ENCODE assay signal across 31 cellular contexts in genomic region chr10:56902554-56902953, GRCh38.
"Had no signal": no experiment of that assay in that cellular context is flagged by ENCODE, and none has a peak within 500 bp of the region (broad histone marks: within the 10 kb centered on the region; RNA-seq: fewer than 3 reads in every experiment).

No MANE protein-coding gene starts in this region.

- H3K4me1 Mint-ChIP-seq: natural killer cell; nephron; neural progenitor cell; stimulated activated naive CD8-positive, alpha-beta T cell treated with anti-CD3 and anti-CD28 coated beads, Interleukin-15, amount 100 ng/mL, for 72 hours had no signal

- H3K27me3 ChIP-seq: neural progenitor cell, ovary, spleen, suprapubic skin, testis, tibial artery, transverse colon, upper lobe of right lung, uterus had no signal

- H2AFZ ChIP-seq: neural progenitor cell, parathyroid adenoma had no signal

- ATAC-seq: natural killer cell; psoas muscle; right cardiac atrium; sciatic nerve; stimulated activated memory B cell treated with anti-CD40 and anti-IgM and Interleukin-4, amounts not matched to agents 10 μg/mL and 1 μg/mL and 100 μg/mL, for 72 hours; stimulated activated naive CD8-positive, alpha-beta T cell treated with anti-CD3 and anti-CD28 coated beads, Interleukin-15, amount 100 ng/mL, for 72 hours; stimulated activated naive CD8-positive, alpha-beta T cell treated with anti-CD3 and anti-CD28 coated beads, Interleukin-15, Interleukin-2, amounts not matched to agents 100 U/mL and 50 U/mL, for 24 hours; upper lobe of right lung had no signal

- H3K9ac ChIP-seq: neural progenitor cell, parathyroid adenoma had no signal

- H3K9me3 Mint-ChIP-seq: nephron; neural progenitor cell; stimulated activated memory B cell treated with anti-CD40 and anti-IgM and Interleukin-4, amounts not matched to agents 10 μg/mL and 1 μg/mL and 100 μg/mL, for 72 hours; stimulated activated naive CD8-positive, alpha-beta T cell treated with anti-CD3 and anti-CD28 coated beads, Interleukin-15, amount 100 ng/mL, for 72 hours; type B pancreatic cell had no signal

- H3K4me3 Mint-ChIP-seq: natural killer cell; nephron; neural progenitor cell; stimulated activated memory B cell treated with anti-CD40 and anti-IgM and Interleukin-4, amounts not matched to agents 10 μg/mL and 1 μg/mL and 100 μg/mL, for 72 hours; stimulated activated naive CD8-positive, alpha-beta T cell treated with anti-CD3 and anti-CD28 coated beads, Interleukin-15, amount 100 ng/mL, for 72 hours; type B pancreatic cell had no signal

- H3K4me1 ChIP-seq: neural progenitor cell, parathyroid adenoma, psoas muscle, spleen, suprapubic skin, testis, tibial artery, transverse colon, upper lobe of right lung, uterus had no signal

- H3K36me3 ChIP-seq: neural progenitor cell, ovary, spleen, suprapubic skin, tibial artery, transverse colon, upper lobe of right lung, uterus had no signal

- H3K27me3 Mint-ChIP-seq: progenitor cell of endocrine pancreas; stimulated activated memory B cell treated with anti-CD40 and anti-IgM and Interleukin-4, amounts not matched to agents 10 μg/mL and 1 μg/mL and 100 μg/mL, for 72 hours; stimulated activated naive CD8-positive, alpha-beta T cell treated with anti-CD3 and anti-CD28 coated beads, Interleukin-15, amount 100 ng/mL, for 72 hours; type B pancreatic cell had no signal

- H3K4me2 ChIP-seq: neural progenitor cell, smooth muscle cell had no signal

- DNase-seq: natural killer cell; occipital lobe; ovary; posterior cingulate gyrus; psoas muscle; right cardiac atrium; spleen; stimulated activated CD4-positive, alpha-beta T cell treated with anti-CD3 and anti-CD28 coated beads, Interleukin-12 subunit alpha, Interleukin-12 subunit beta, amount 100 ng/mL, for 4 hours; stimulated activated CD4-positive, alpha-beta T cell treated with anti-CD3 and anti-CD28 coated beads, Interleukin-1b, Interleukin-23, amount 100 ng/mL, for 48 hours; stimulated activated CD4-positive, alpha-beta T cell treated with anti-CD3 and anti-CD28 coated beads, Interleukin-4, amount 100 ng/mL, for 1 hour; stimulated activated CD4-positive, alpha-beta T cell treated with anti-CD3 and anti-CD28 coated beads, Interleukin-4, amount 100 ng/mL, for 4 hours; stimulated activated CD8-positive, alpha-beta memory T cell treated with anti-CD3 and anti-CD28 coated beads, Interleukin-4, amount 100 ng/mL, for 48 hours; stimulated activated naive CD4-positive, alpha-beta T cell; stimulated activated naive CD8-positive, alpha-beta T cell treated with anti-CD3 and anti-CD28 coated beads, Interleukin-15, amount 100 ng/mL, for 72 hours; stimulated activated naive CD8-positive, alpha-beta T cell treated with anti-CD3 and anti-CD28 coated beads, Interleukin-15, Interleukin-2, amounts not matched to agents 100 U/mL and 50 U/mL, for 24 hours; substantia nigra; testis; tibial artery; transverse colon; upper lobe of right lung; uterus had no signal

- H3K9me3 ChIP-seq: ovary, psoas muscle, spleen, suprapubic skin, testis, tibial artery, transverse colon, upper lobe of right lung, uterus had no signal

- H3K36me3 Mint-ChIP-seq: natural killer cell; neural progenitor cell; stimulated activated memory B cell treated with anti-CD40 and anti-IgM and Interleukin-4, amounts not matched to agents 10 μg/mL and 1 μg/mL and 100 μg/mL, for 72 hours; type B pancreatic cell had no signal

- H3K79me2 ChIP-seq: parathyroid adenoma had no signal

- H3K4me3 ChIP-seq: neural progenitor cell, ovary, psoas muscle, skin epidermis, smooth muscle cell, spleen, suprapubic skin, testis, tibial artery, transverse colon, upper lobe of right lung, uterus had no signal

- H3K27ac Mint-ChIP-seq: natural killer cell; nephron; neural progenitor cell; progenitor cell of endocrine pancreas; stimulated activated memory B cell treated with anti-CD40 and anti-IgM and Interleukin-4, amounts not matched to agents 10 μg/mL and 1 μg/mL and 100 μg/mL, for 72 hours; stimulated activated naive CD8-positive, alpha-beta T cell treated with anti-CD3 and anti-CD28 coated beads, Interleukin-15, amount 100 ng/mL, for 72 hours; type B pancreatic cell had no signal

- H3K27ac ChIP-seq: neural progenitor cell, ovary, parathyroid adenoma, psoas muscle, skin epidermis, spleen, suprapubic skin, testis, tibial artery, transverse colon, upper lobe of right lung, uterus had no signal
